In the genomic region with DNA sequence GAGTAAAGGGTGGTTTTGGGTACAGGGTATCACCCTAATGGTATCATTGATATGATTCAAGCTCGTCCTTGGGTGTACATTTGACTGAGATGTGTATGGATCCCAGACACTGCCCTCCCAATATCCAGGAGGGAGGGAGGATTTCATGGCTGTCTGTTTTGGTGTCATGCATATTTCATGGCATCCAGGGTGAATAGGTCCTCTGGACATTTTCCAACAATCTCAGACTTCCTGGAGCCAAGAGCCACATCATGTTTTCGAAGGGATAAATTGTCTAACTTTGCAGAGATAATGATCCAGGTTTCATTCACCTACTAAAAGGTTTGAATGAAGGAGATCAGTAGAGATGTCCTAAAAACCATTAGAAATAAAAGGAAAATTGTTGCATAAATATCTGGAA, we compare ENCODE assay signal across 22 cellular contexts.
"Had no signal": no experiment of that assay in that cellular context is flagged by ENCODE, and none has a peak within 500 bp of the region (broad histone marks: within the 10 kb centered on the region; RNA-seq: fewer than 3 reads in every experiment).

No MANE protein-coding gene starts in this region.

- ATAC-seq: activated CD4-positive, CD25-positive, alpha-beta regulatory T cell treated with anti-CD3 and anti-CD28 coated beads, Interleukin-2, amount 50 U/mL, for 24 hours; activated naive CD8-positive, alpha-beta T cell treated with anti-CD3 and anti-CD28 coated beads, Interleukin-2, amount 50 U/mL, for 24 hours; activated T-cell treated with anti-CD3 and anti-CD28 coated beads, Interleukin-2, amount 50 U/mL, for 4 hours; left lobe of liver; stimulated activated naive B cell treated with anti-CD40 and anti-IgM and Interleukin-4, amounts not matched to agents 10 μg/mL and 1 μg/mL and 100 μg/mL, for 72 hours had no signal

- H3K4me3 ChIP-seq: dorsolateral prefrontal cortex, thoracic aorta had no signal

- DNase-seq: activated CD4-positive, alpha-beta T cell treated with anti-CD3 and anti-CD28 coated beads, Interleukin-2, amount 10 ng/mL, durations not matched to agents 7 days and 5 days; activated CD8-positive, alpha-beta memory T cell treated with anti-CD3 and anti-CD28 coated beads, Interleukin-2, amount 50 U/mL, for 4 hours; activated naive CD4-positive, alpha-beta T cell treated with anti-CD3 and anti-CD28 coated beads, Interleukin-2, amount 10 ng/mL, durations not matched to agents 7 days and 5 days; activated naive CD8-positive, alpha-beta T cell treated with anti-CD3 and anti-CD28 coated beads, Interleukin-2, amount 50 U/mL, for 24 hours; activated T-cell treated with anti-CD3 and anti-CD28 coated beads, Interleukin-2, amount 50 U/mL, for 4 hours; anterior cingulate cortex; brain microvascular endothelial cell; central memory CD4-positive, alpha-beta T cell; dorsolateral prefrontal cortex; foreskin melanocyte; glutamatergic neuron; hypothalamus; islet precursor cell; mammary epithelial cell; nephron progenitor cell; occipital lobe; posterior cingulate gyrus; retina; stimulated activated naive B cell treated with anti-CD40 and anti-IgM and Interleukin-4, amounts not matched to agents 10 μg/mL and 1 μg/mL and 100 μg/mL, for 72 hours had no signal
